ENCODE assay signal across 20 cellular contexts in genomic region chr11:123568367-123568870, GRCh38.
A peak's percentile ranks its signal among the peaks of the same experiment; 100 is the strongest.
DNase-seq lines count a peak whose midpoint lies in the region; TF ChIP-seq lines count a peak whose summit lies in the region.
"Had no signal": no experiment of that assay in that cellular context is flagged by ENCODE, and none has a peak within 500 bp of the region (broad histone marks: within the 10 kb centered on the region; RNA-seq: fewer than 3 reads in every experiment).

No MANE protein-coding gene starts in this region.

- intact Hi-C loops in adrenal gland (cut with DNase I): no loop called here

- H3K9me3 Mint-ChIP-seq in H9: no peaks in the 10 kb centered on the region
- H3K9me3 Mint-ChIP-seq: CD4-positive, CD25-positive, alpha-beta regulatory T cell; CD8-positive, alpha-beta memory T cell; HFFc6 had no signal

- no peak overlapping the region for H3K4me2 ChIP-seq in H9 (ENCODE audit: insufficient read depth, insufficient read length, low read length)
- H3K4me2 ChIP-seq in GM23248 (ENCODE audit: unreplicated experiment): no peak overlapping the region

- H2BK120ac ChIP-seq in H9 (ENCODE audit: low read depth, low read length, poor library complexity, severe bottlenecking): no peak overlapping the region

- TF ChIP-seq POLR2A in adrenal gland (IDR thresholded peaks at IDR 0.05): no peak

- no peak overlapping the region for H2AK5ac ChIP-seq in H9 (ENCODE audit: insufficient read length, low read length)

- DNase-seq in adrenal gland: peak in 1 of 7 donors; percentile 11
- peak; percentile 72 for DNase-seq in cerebellar cortex (ENCODE audit: low spot score)
- DNase-seq in middle frontal gyrus (ENCODE audit: extremely low spot score, low spot score): peak; percentile 2
- DNase-seq in NCI-H1092 treated with DMSO at 0.1 percent for 48 hours (lab: John Stamatoyannopoulos, UW): no peak
- DNase-seq in H9: no peak
- no peak for DNase-seq in GM23248
- no peak for DNase-seq in GM10266 (ENCODE audit: extremely low spot score)
- DNase-seq: ACHN; BE2C; C1 segment of cervical spinal cord; CD4-positive, CD25-positive, alpha-beta regulatory T cell; CD8-positive, alpha-beta memory T cell; COR-L47; DMS 273 treated with DMSO at 0.1 percent for 48 hours; DMS53; DND-41; EL; HFFc6; IMR-90 had no signal

- H3K9me2 ChIP-seq in GM23248 (ENCODE audit: insufficient read depth): no peaks in the 10 kb centered on the region

- no peak overlapping the region for H3K23ac ChIP-seq in H9 (ENCODE audit: insufficient read length, low read depth, low read length)

- no peak overlapping the region for H4K8ac ChIP-seq in H9 (replicated peaks; ENCODE audit: insufficient read length, low read depth, low read length)

- no peak overlapping the region for H3K4me3 Mint-ChIP-seq in H9
- H3K4me3 Mint-ChIP-seq: CD4-positive, CD25-positive, alpha-beta regulatory T cell; CD8-positive, alpha-beta memory T cell; HFFc6 had no signal

- H3K27ac ChIP-seq in adrenal gland: peak overlapping the region in 3 of 5 donors; percentile 5 to 62 (median 62)
- H3K27ac ChIP-seq in H9 (ENCODE audit: insufficient read length, low read depth, low read length): no peak overlapping the region
- H3K27ac ChIP-seq in GM23248: no peak overlapping the region

- no peak overlapping the region for H2BK12ac ChIP-seq in H9 (ENCODE audit: insufficient read length, low read depth, low read length)

- H3K9ac ChIP-seq in H9 (ENCODE audit: extremely low read depth, insufficient read length, low read length): no peak overlapping the region
- no peak overlapping the region for H3K9ac ChIP-seq in GM23248

- no peak overlapping the region for H4K5ac ChIP-seq in H9 (ENCODE audit: insufficient read length, low read depth, low read length)

- H3K79me2 ChIP-seq in H9 (ENCODE audit: insufficient read depth, low read length): no peaks in the 10 kb centered on the region
- H3K79me2 ChIP-seq in GM23248 (ENCODE audit: insufficient read depth): peaks cover 92% of the 10 kb centered on the region

- H3K27me3 ChIP-seq in adrenal gland (no peaks in the 10 kb centered on the region), H9 (ENCODE audit: insufficient read depth, low read length) (no peaks in the 10 kb centered on the region), GM23248 (replicated peaks; ENCODE audit: insufficient read depth) (no peaks in the 10 kb centered on the region)
- H3K27me3 ChIP-seq: BE2C had no signal

- H3K4me1 Mint-ChIP-seq in H9: peaks cover 54 to 64% of the 10 kb centered on the region in 2 experiments
- H3K4me1 Mint-ChIP-seq: CD4-positive, CD25-positive, alpha-beta regulatory T cell; CD8-positive, alpha-beta memory T cell had no signal

- H4K20me1 ChIP-seq in H9 (ENCODE audit: control insufficient read depth, insufficient read depth, insufficient read length) (peaks cover 2% of the 10 kb centered on the region), GM23248 (ENCODE audit: insufficient read depth) (no peaks in the 10 kb centered on the region)

- 69 to 78% (median 71%) methylated on average over 7 of the region's 7 CpGs for whole genome bisulfite sequencing in adrenal gland, 4 donors
- WGBS in H9 (ENCODE audit: extremely low coverage, insufficient read length, low lambda C conversion rate): no CpG with 5 or more reads among the region's 7 CpGs
- WGBS in GM23248 (ENCODE audit: low coverage in 1 of 2, low lambda C conversion rate in 2 of 2, missing lambda C conversion rate in 2 of 2), 2 experiments: 62 to 68% methylated on average over 7 of the region's 7 CpGs

- no peak for TF ChIP-seq CTCF in adrenal gland (IDR thresholded peaks at IDR 0.05)
- no peak for TF ChIP-seq CTCF in H9 (conservative IDR thresholded peaks at IDR 0.05)
- TF ChIP-seq CTCF in GM10266 (IDR thresholded peaks at IDR 0.05; ENCODE audit: control insufficient read depth, insufficient read depth, low read depth, missing control alignments): no peak

- H3K4ac ChIP-seq in H9 (ENCODE audit: low read depth, low read length): no peak overlapping the region

- H2AFZ ChIP-seq in H9 (ENCODE audit: low read length) (no peak overlapping the region), GM23248 (no peak overlapping the region)

- H3K4me3 ChIP-seq in adrenal gland: no peak overlapping the region
- no peak overlapping the region for H3K4me3 ChIP-seq in GM23248
- H3K4me3 ChIP-seq: K562 had no signal

- no peaks in the 10 kb centered on the region for H3K36me3 Mint-ChIP-seq in H9 (ENCODE audit: insufficient read depth in 1 of 3, low read depth in 3 of 3)
- H3K36me3 Mint-ChIP-seq: CD8-positive, alpha-beta memory T cell had no signal

- H3K9me3 ChIP-seq in adrenal gland (replicated peaks in 1 of 3) (no peaks in the 10 kb centered on the region), H9 (ENCODE audit: control insufficient read depth, low read depth, low read length) (no peaks in the 10 kb centered on the region), GM23248 (ENCODE audit: low read depth) (no peaks in the 10 kb centered on the region)
- H3K9me3 ChIP-seq: BE2C had no signal

- H2BK5ac ChIP-seq in H9 (ENCODE audit: insufficient read length, low read length): no peak overlapping the region

- peaks cover 20 to 74% of the 10 kb centered on the region in 2 donors for H3K4me1 ChIP-seq in adrenal gland (replicated peaks in 1 of 2)
- H3K4me1 ChIP-seq in H9 (ENCODE audit: insufficient read depth, low read length): peaks cover 11% of the 10 kb centered on the region; the same call in 1 of the 2 replicates
- no peaks in the 10 kb centered on the region for H3K4me1 ChIP-seq in GM23248 (ENCODE audit: insufficient read depth)
- H3K4me1 ChIP-seq: BE2C had no signal

- H3K36me3 ChIP-seq in adrenal gland (replicated peaks in 1 of 2) (no peaks in the 10 kb centered on the region), GM23248 (ENCODE audit: low read depth) (no peaks in the 10 kb centered on the region)
- H3K36me3 ChIP-seq: BE2C had no signal

- H2BK15ac ChIP-seq in H9 (ENCODE audit: low read depth, low read length): no peak overlapping the region

- peak overlapping the region in 1 of 3 experiments; percentile 21; a peak in 1 of 7 replicates for H3K27ac Mint-ChIP-seq in H9
- H3K27ac Mint-ChIP-seq: CD8-positive, alpha-beta memory T cell had no signal

- H2BK20ac ChIP-seq in H9 (ENCODE audit: low read depth, low read length, poor library complexity, severe bottlenecking): no peak overlapping the region

- no peak overlapping the region for H3T11ph ChIP-seq in H9 (ENCODE audit: low read length)

- H3K79me1 ChIP-seq in H9 (ENCODE audit: insufficient read depth, low read depth, low read length, poor library complexity, severe bottlenecking): no peaks in the 10 kb centered on the region

- no peaks in the 10 kb centered on the region for H3K23me2 ChIP-seq in H9 (ENCODE audit: insufficient read length, low read depth, low read length, poor library complexity, severe bottlenecking)

- no peak overlapping the region for H3K56ac ChIP-seq in H9 (ENCODE audit: insufficient read length, low read depth, low read length)

- no peak overlapping the region for H3K14ac ChIP-seq in H9 (ENCODE audit: insufficient read depth, low read length)

- in situ Hi-C loops in GM23248 (cut with MboI): no loop called here

- no peaks in the 10 kb centered on the region for H3F3A ChIP-seq in GM23248 (ENCODE audit: insufficient read depth)

- H3K27me3 Mint-ChIP-seq in H9 (ENCODE audit: low read depth): no peaks in the 10 kb centered on the region
- H3K27me3 Mint-ChIP-seq: CD4-positive, CD25-positive, alpha-beta regulatory T cell; CD8-positive, alpha-beta memory T cell had no signal

- H4K91ac ChIP-seq in H9 (ENCODE audit: insufficient read length, low read depth, low read length): no peak overlapping the region

- H3K18ac ChIP-seq in H9 (ENCODE audit: insufficient read length, low read depth, low read length): no peak overlapping the region

Comparison
In these comparisons a context has a peak if more than half of its experiments do, and no peak if none do; other contexts are left out.
1. DNase-seq: peak in cerebellar cortex (single experiment) and middle frontal gyrus (single experiment); none in NCI-H1092 treated with DMSO at 0.1 percent for 48 hours (single experiment), H9 (single experiment), GM23248 (single experiment) and GM10266 (single experiment).
2. H3K27ac ChIP-seq: peak in adrenal gland (3 of 5); none in H9 (single experiment) and GM23248 (single experiment).